17 cellular contexts compared by ENCODE assay signal in the genomic region with DNA sequence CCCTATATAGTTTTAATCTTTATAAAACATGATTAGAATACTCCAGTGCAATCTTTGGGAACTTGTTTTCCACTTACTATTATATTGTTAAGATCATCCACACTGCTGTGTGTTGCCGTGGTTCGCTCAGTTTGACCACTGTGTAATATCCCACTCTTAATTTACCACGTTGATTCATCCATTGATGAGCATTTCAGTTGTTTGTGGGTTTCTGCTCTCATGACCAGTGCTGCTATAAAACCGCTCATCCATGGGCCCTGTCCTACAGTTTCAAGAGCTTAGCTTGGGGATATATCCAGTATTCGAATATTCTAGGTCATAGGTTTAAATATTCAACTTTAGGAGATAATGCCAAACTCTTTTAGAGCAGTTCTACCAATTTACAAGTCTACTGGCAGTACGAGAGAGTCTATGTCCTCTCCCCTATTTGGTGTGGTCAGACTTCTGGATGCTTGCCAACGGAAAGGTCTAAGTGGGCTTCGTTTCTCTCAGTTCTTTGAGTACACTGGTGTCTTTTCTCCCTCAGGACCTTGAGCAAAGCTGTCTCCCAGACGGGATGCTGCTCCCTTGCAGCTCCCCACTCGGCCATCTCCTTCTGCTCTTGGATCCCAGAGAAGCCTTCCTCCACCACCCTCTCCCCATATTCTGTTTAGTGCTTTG.
DNase-seq lines count a peak whose midpoint lies in the region; ATAC-seq and TF ChIP-seq lines count a peak whose summit lies in the region.
"Had no signal": no experiment of that assay in that cellular context is flagged by ENCODE, and none has a peak within 500 bp of the region (broad histone marks: within the 10 kb centered on the region; RNA-seq: fewer than 3 reads in every experiment).

No MANE protein-coding gene starts in this region.

- H3K36me3 ChIP-seq in body of pancreas (replicated peaks in 1 of 2; ENCODE audit: insufficient read depth in 1 of 2, low read depth in 2 of 2) = no peaks in the 10 kb centered on the region
- H3K36me3 ChIP-seq: BLaER1 had no signal

- no peak for TF ChIP-seq CTCF in nephron (IDR thresholded peaks at IDR 0.05; ENCODE audit: unreplicated experiment in 3 of 3)
- TF ChIP-seq CTCF in body of pancreas (IDR thresholded peaks at IDR 0.05) = no peak
- TF ChIP-seq CTCF in osteocyte (IDR thresholded peaks at IDR 0.05) = no peak

- H3K27ac ChIP-seq in body of pancreas = no peak overlapping the region
- H3K27ac ChIP-seq: 22Rv1, A549, BLaER1 had no signal

- TF ChIP-seq POLR2A in body of pancreas (IDR thresholded peaks at IDR 0.05) = no peak

- H3K4me3 ChIP-seq in body of pancreas = no peak overlapping the region
- H3K4me3 ChIP-seq: A549, BLaER1, GM12878 had no signal

- H3K4me3 Mint-ChIP-seq in nephron (no peak overlapping the region), osteocyte (ENCODE audit: unreplicated experiment) (no peak overlapping the region)
- H3K4me3 Mint-ChIP-seq: CD14-positive monocyte; CD4-positive, alpha-beta memory T cell; H9 had no signal

- 55 to 59% methylated on average over 10 of the region's 10 CpGs for WGBS in body of pancreas, 2 donors

- H3K4me1 ChIP-seq in body of pancreas = no peaks in the 10 kb centered on the region
- H3K4me1 ChIP-seq: A549 had no signal

- H3K27ac Mint-ChIP-seq in nephron (peak overlapping the region; percentile 44 to 73 (median 50)), osteocyte (ENCODE audit: unreplicated experiment) (no peak overlapping the region)
- H3K27ac Mint-ChIP-seq: CD14-positive monocyte; CD4-positive, alpha-beta memory T cell had no signal

- H3K4me1 Mint-ChIP-seq in nephron (peaks cover 58% of the 10 kb centered on the region), osteocyte (ENCODE audit: unreplicated experiment) (no peaks in the 10 kb centered on the region)

- no peaks in the 10 kb centered on the region for H3K36me3 Mint-ChIP-seq in nephron (ENCODE audit: low read depth)
- no peaks in the 10 kb centered on the region for H3K36me3 Mint-ChIP-seq in osteocyte (ENCODE audit: unreplicated experiment)
- H3K36me3 Mint-ChIP-seq: CD14-positive monocyte; CD4-positive, alpha-beta memory T cell had no signal

- H3K9me3 ChIP-seq in body of pancreas = no peaks in the 10 kb centered on the region
- H3K9me3 ChIP-seq: A549, BLaER1 had no signal

- H3K9me3 Mint-ChIP-seq in nephron (no peaks in the 10 kb centered on the region), osteocyte (ENCODE audit: unreplicated experiment) (no peaks in the 10 kb centered on the region)
- H3K9me3 Mint-ChIP-seq: CD4-positive, alpha-beta memory T cell; H9 had no signal

- no peaks in the 10 kb centered on the region for H3K27me3 ChIP-seq in body of pancreas
- H3K27me3 ChIP-seq: BLaER1 had no signal

- H3K27me3 Mint-ChIP-seq in nephron (ENCODE audit: low read depth) = peaks cover 28% of the 10 kb centered on the region
- H3K27me3 Mint-ChIP-seq in osteocyte (ENCODE audit: unreplicated experiment) = peaks cover 25% of the 10 kb centered on the region

- peak; percentile 16 for DNase-seq in DMS79 treated with DMSO at 0.1 percent for 48 hours (lab: John Stamatoyannopoulos, UW)
- DNase-seq in DMS79 (lab: John Stamatoyannopoulos, UW) = no peak
- peak; percentile 7 for DNase-seq in glomerular visceral epithelial cell (ENCODE audit: extremely low spot score)
- no peak for DNase-seq in body of pancreas
- DNase-seq in left ventricle myocardium superior = no peak
- DNase-seq in osteocyte (ENCODE audit: extremely low spot score, unreplicated experiment) = no peak
- DNase-seq: CD4-positive, alpha-beta memory T cell; DMS153; DND-41; EL; H9 had no signal

- intact Hi-C loops in body of pancreas (cut with DNase I) (no loop called here), left ventricle myocardium superior (cut with micrococcal nuclease) (no loop called here)

- ATAC-seq in body of pancreas (no peak), left ventricle myocardium superior (no peak)
- ATAC-seq: A549, GM12878 had no signal

Comparison
In these comparisons a context has a peak if more than half of its experiments do, and no peak if none do; other contexts are left out.
1. DNase-seq: peak in DMS79 treated with DMSO at 0.1 percent for 48 hours (single experiment) and glomerular visceral epithelial cell (single experiment); none in DMS79 (single experiment), body of pancreas (0 of 4), left ventricle myocardium superior (single experiment) and osteocyte (single experiment).